9 cellular contexts compared by ENCODE assay signal in genomic region chr6:139364302-139364981, GRCh38.
DNase-seq lines count a peak whose midpoint lies in the region; ATAC-seq, FAIRE-seq and TF ChIP-seq lines count a peak whose summit lies in the region.
"Had no signal": no experiment of that assay in that cellular context is flagged by ENCODE, and none has a peak within 500 bp of the region (broad histone marks: within the 10 kb centered on the region; RNA-seq: fewer than 3 reads in every experiment).

No MANE protein-coding gene starts in this region.

- ATAC-seq in HG02763 (IDR thresholded peaks at IDR 0.05; ENCODE audit: unreplicated experiment) = peak; percentile 45
- no peak for ATAC-seq in HG02610 (IDR thresholded peaks at IDR 0.05; ENCODE audit: unreplicated experiment)

- peak; percentile 40 for TF ChIP-seq CTCF in brain microvascular endothelial cell (IDR thresholded peaks at IDR 0.05; ENCODE audit: low read depth, low read length, missing control alignments)

- no peak for FAIRE-seq in urothelium cell line (lab: Jason Lieb, UNC)

- H3K4me3 ChIP-seq in brain microvascular endothelial cell (ENCODE audit: low read depth, low read length) = no peak overlapping the region
- H3K4me3 ChIP-seq: BLaER1 treated with 17β-estradiol and CSF1 and Interleukin-3, amounts not matched to agents 10 nM and 100 nM had no signal

- DNase-seq in NCI-H1436 (lab: John Stamatoyannopoulos, UW) (peak; percentile 62), NCI-H1436 treated with DMSO at 0.1 percent for 48 hours (lab: John Stamatoyannopoulos, UW) (no peak), NCI-H748 (lab: John Stamatoyannopoulos, UW; ENCODE audit: unreplicated experiment) (peak; percentile 70), brain microvascular endothelial cell (no peak), kidney glomerular epithelial cell (lab: John Stamatoyannopoulos, UW) (peak; percentile 41), urothelium cell line (ENCODE audit: low spot score) (peak; percentile 49)

- no peak overlapping the region for H3K27ac ChIP-seq in brain microvascular endothelial cell
- H3K27ac ChIP-seq: BLaER1 treated with 17β-estradiol and CSF1 and Interleukin-3, amounts not matched to agents 10 nM and 100 nM had no signal

- in situ Hi-C loops in brain microvascular endothelial cell (cut with HindIII; ENCODE audit: low pct_ligation_motif_present, low sequenced_read_pairs) = no loop called here

- no peaks in the 10 kb centered on the region for H3K36me3 ChIP-seq in brain microvascular endothelial cell (replicated peaks)
- H3K36me3 ChIP-seq: BLaER1 treated with 17β-estradiol and CSF1 and Interleukin-3, amounts not matched to agents 10 nM and 100 nM had no signal

- H3K27me3 ChIP-seq in brain microvascular endothelial cell (replicated peaks) = no peaks in the 10 kb centered on the region
- H3K27me3 ChIP-seq: BLaER1 treated with 17β-estradiol and CSF1 and Interleukin-3, amounts not matched to agents 10 nM and 100 nM had no signal

Comparison
In these comparisons a context has a peak if more than half of its experiments do, and no peak if none do; other contexts are left out.
1. DNase-seq: peak in NCI-H1436 (single experiment), NCI-H748 (single experiment), kidney glomerular epithelial cell (single experiment) and urothelium cell line (single experiment); none in NCI-H1436 treated with DMSO at 0.1 percent for 48 hours (single experiment) and brain microvascular endothelial cell (single experiment).